In the genomic region with DNA sequence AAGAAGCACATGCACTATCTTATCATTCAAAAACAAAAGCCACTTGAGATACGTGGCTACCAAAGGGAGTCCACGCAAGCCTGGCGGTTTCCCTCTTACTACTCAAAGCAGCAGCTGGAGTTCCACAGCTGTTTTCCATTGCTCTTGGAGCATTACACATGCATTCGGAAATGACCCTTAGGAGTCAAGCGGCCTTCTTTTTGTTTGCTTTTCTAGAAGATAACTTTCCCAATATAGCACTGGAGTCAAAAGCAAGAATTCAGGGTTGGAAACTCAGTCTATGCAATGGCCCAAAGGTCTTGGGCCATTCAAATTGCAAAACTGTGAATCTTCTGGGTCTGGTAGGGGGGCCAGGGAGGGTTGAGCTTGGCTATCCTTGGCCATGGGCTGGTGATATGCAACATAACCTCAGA, we compare ENCODE assay signal across 1 cellular context.
TF ChIP-seq lines count a peak whose summit lies in the region.

No MANE protein-coding gene starts in this region.

TF ChIP-seq in IMR-90, 13 proteins besides CTCF, POLR2A, EP300 and RAD21:
- TF ChIP-seq NFE2L2 (IDR thresholded peaks at IDR 0.05; ENCODE audit: low read depth, low read length) (no peak), MAZ (IDR thresholded peaks at IDR 0.05; ENCODE audit: borderline replicate concordance, low read depth, low read length) (no peak), SMC3 (IDR thresholded peaks at IDR 0.05; ENCODE audit: low read depth, low read length) (no peak), RFX5 (IDR thresholded peaks at IDR 0.05; ENCODE audit: low read depth, low read length) (no peak), RCOR1 (IDR thresholded peaks at IDR 0.05; ENCODE audit: insufficient replicate concordance, low read length) (no peak), BHLHE40 (IDR thresholded peaks at IDR 0.05; ENCODE audit: low read depth, low read length) (no peak), MXI1 (IDR thresholded peaks at IDR 0.05; ENCODE audit: borderline replicate concordance, low read depth, low read length) (no peak), CHD1 (IDR thresholded peaks at IDR 0.05; ENCODE audit: low read depth, low read length) (no peak), MAFK (IDR thresholded peaks at IDR 0.05; ENCODE audit: low read depth, low read length) (no peak), CEBPB (IDR thresholded peaks at IDR 0.05; ENCODE audit: low read depth, low read length) (no peak), FOS (IDR thresholded peaks at IDR 0.05; ENCODE audit: low read depth, low read length) (no peak)
- TF ChIP-seq, protein P1, sequence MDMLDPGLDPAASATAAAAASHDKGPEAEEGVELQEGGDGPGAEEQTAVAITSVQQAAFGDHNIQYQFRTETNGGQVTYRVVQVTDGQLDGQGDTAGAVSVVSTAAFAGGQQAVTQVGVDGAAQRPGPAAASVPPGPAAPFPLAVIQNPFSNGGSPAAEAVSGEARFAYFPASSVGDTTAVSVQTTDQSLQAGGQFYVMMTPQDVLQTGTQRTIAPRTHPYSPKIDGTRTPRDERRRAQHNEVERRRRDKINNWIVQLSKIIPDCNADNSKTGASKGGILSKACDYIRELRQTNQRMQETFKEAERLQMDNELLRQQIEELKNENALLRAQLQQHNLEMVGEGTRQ (IDR thresholded peaks at IDR 0.05; ENCODE audit: low read depth, low read length), result no peak
- TF ChIP-seq, protein P2, sequence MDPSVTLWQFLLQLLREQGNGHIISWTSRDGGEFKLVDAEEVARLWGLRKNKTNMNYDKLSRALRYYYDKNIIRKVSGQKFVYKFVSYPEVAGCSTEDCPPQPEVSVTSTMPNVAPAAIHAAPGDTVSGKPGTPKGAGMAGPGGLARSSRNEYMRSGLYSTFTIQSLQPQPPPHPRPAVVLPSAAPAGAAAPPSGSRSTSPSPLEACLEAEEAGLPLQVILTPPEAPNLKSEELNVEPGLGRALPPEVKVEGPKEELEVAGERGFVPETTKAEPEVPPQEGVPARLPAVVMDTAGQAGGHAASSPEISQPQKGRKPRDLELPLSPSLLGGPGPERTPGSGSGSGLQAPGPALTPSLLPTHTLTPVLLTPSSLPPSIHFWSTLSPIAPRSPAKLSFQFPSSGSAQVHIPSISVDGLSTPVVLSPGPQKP (IDR thresholded peaks at IDR 0.05; ENCODE audit: borderline replicate concordance, low read depth, low read length), result no peak
